In genomic region chr13:40261947-40262346, GRCh38 we compare ENCODE assay signal across 33 cellular contexts.
"Had no signal": no experiment of that assay in that cellular context is flagged by ENCODE, and none has a peak within 500 bp of the region (broad histone marks: within the 10 kb centered on the region; RNA-seq: fewer than 3 reads in every experiment).

No MANE protein-coding gene starts in this region.

- H3K4me2 ChIP-seq: KMS-11 had no signal

- H3K27me3 ChIP-seq: MG63 had no signal

- H3K4me3 ChIP-seq: MG63 had no signal

- H3K36me3 ChIP-seq: MG63 had no signal

- H3K27ac ChIP-seq: KMS-11 had no signal

- DNase-seq: Karpas-422, Kasumi-1, MG63, MM.1S, MV-4-11, NCI-H1048, NCI-H1092, NCI-H1092 treated with DMSO at 0.1 percent for 48 hours, NCI-H1105, NCI-H1105 treated with DMSO at 0.1 percent for 48 hours, NCI-H1417 treated with DMSO at 0.1 percent for 48 hours, NCI-H1436, NCI-H1436 treated with DMSO at 0.1 percent for 48 hours, NCI-H1694, NCI-H1694 treated with DMSO at 0.1 percent for 48 hours, NCI-H187, NCI-H187 treated with DMSO at 0.1 percent for 48 hours, NCI-H1930, NCI-H2029, NCI-H2029 treated with DMSO at 0.1 percent for 48 hours, NCI-H2081, NCI-H2081 treated with DMSO at 0.1 percent for 48 hours, NCI-H2107, NCI-H2171, NCI-H2171 treated with DMSO at 0.1 percent for 48 hours, NCI-H2227 treated with DMSO at 0.1 percent for 48 hours, NCI-H226, NCI-H446 treated with DMSO at 0.1 percent for 48 hours, NCI-H510A, NCI-H510A treated with DMSO at 0.1 percent for 48 hours, NCI-H524, NCI-H524 treated with DMSO at 0.1 percent for 48 hours had no signal

- H3K9me3 ChIP-seq: MG63 had no signal

- H3K9ac ChIP-seq: KMS-11 had no signal
